In genomic region chr3:107387555-107387954, GRCh38 we compare ENCODE assay signal across 31 cellular contexts. TPM values are rescaled to one million over a fixed set of nuclear protein-coding genes. Genes with fewer than 3 reads are reported as not detected.
"Had no signal": no experiment of that assay in that cellular context is flagged by ENCODE, and none has a peak within 500 bp of the region (broad histone marks: within the 10 kb centered on the region; RNA-seq: fewer than 3 reads in every experiment).

No MANE protein-coding gene starts in this region.

- H3K36me3 ChIP-seq: heart left ventricle, sigmoid colon, transverse colon, uterus had no signal

- FAIRE-seq: endometrium, keratinocyte had no signal

- H3K9me3 ChIP-seq: heart left ventricle, sigmoid colon, transverse colon, uterus had no signal

- H3K27me3 ChIP-seq: heart left ventricle, sigmoid colon, transverse colon, uterus had no signal

- H3K4me1 ChIP-seq: sigmoid colon, transverse colon, uterus had no signal

- DNase-seq: activated B cell treated with CpG ODN at 0.5 μM for 24 hours; activated CD4-positive, alpha-beta T cell treated with anti-CD3 and anti-CD28 coated beads for 36 hours; activated CD4-positive, alpha-beta T cell treated with anti-CD3 and anti-CD28 coated beads, Interleukin-2, amount 50 U/mL, for 4 hours; activated CD8-positive, alpha-beta memory T cell treated with anti-CD3 and anti-CD28 coated beads for 24 hours; activated CD8-positive, alpha-beta memory T cell treated with anti-CD3 and anti-CD28 coated beads, Interleukin-2, amount 50 U/mL, for 4 hours; activated naive CD4-positive, alpha-beta T cell treated with Interleukin-2 at 50 U/mL for 16 hours; activated naive CD8-positive, alpha-beta T cell treated with anti-CD3 and anti-CD28 coated beads for 36 hours; activated T-cell treated with anti-CD3 and anti-CD28 coated beads, Interleukin-2, amount 50 U/mL, for 4 hours; amygdala; effector CD4-positive, alpha-beta T cell; heart left ventricle; naive thymus-derived CD8-positive, alpha-beta T cell; retina; sigmoid colon; stimulated activated CD4-positive, alpha-beta T cell treated with anti-CD3 and anti-CD28 coated beads, Interleukin-15, amount 100 ng/mL, for 24 hours; stimulated activated CD4-positive, alpha-beta T cell treated with anti-CD3 and anti-CD28 coated beads, Interleukin-2, amount 100 ng/mL, for 48 hours; stimulated activated CD8-positive, alpha-beta memory T cell treated with anti-CD3 and anti-CD28 coated beads, Interleukin-4, amount 100 ng/mL, for 48 hours; stimulated activated naive B cell treated with anti-CD40 and anti-IgM and Interleukin-4, amounts not matched to agents 10 μg/mL and 1 μg/mL and 100 μg/mL, for 72 hours; T-helper 17 cell; transverse colon; uterus had no signal

- ATAC-seq: activated CD4-positive, alpha-beta T cell treated with anti-CD3 and anti-CD28 coated beads for 36 hours; activated T-cell treated with anti-CD3 and anti-CD28 coated beads, Interleukin-2, amount 50 U/mL, for 4 hours; esophagus mucosa; heart left ventricle; naive thymus-derived CD8-positive, alpha-beta T cell; stimulated activated naive B cell treated with anti-CD40 and anti-IgM and Interleukin-4, amounts not matched to agents 10 μg/mL and 1 μg/mL and 100 μg/mL, for 72 hours; T-helper 17 cell had no signal

- H3K4me2 ChIP-seq: smooth muscle cell had no signal

- H3K27ac ChIP-seq: heart left ventricle, sigmoid colon, transverse colon, uterus had no signal

- H3K4me3 ChIP-seq: heart left ventricle, lung, sigmoid colon, smooth muscle cell, transverse colon, uterus had no signal

RNA-seq across cellular contexts. Expression of gene CCDC54, which starts 10.3 kb away (rescaled TPM):
- total RNA-seq: activated B cell treated with CpG ODN at 0.5 μM for 24 hours; activated CD4-positive, alpha-beta T cell treated with anti-CD3 and anti-CD28 coated beads for 36 hours; activated naive CD8-positive, alpha-beta T cell treated with anti-CD3 and anti-CD28 coated beads for 36 hours; activated T-cell treated with anti-CD3 and anti-CD28 coated beads, Interleukin-2, amount 50 U/mL, for 4 hours; cardiac septum; chondrocyte; esophagus mucosa; heart left ventricle; lung; mesothelial cell of epicardium; naive thymus-derived CD8-positive, alpha-beta T cell; osteocyte; progenitor cell of endocrine pancreas; sigmoid colon; smooth muscle cell; T-helper 17 cell; transverse colon; uterus had no signal
- polyA plus RNA-seq: heart left ventricle; keratinocyte; lung; naive thymus-derived CD8-positive, alpha-beta T cell; sigmoid colon had no signal
